Comparison of ENCODE assay signal across 10 cellular contexts in genomic region chr18:2979027-2979570, GRCh38. TPM values are rescaled to one million over a fixed set of nuclear protein-coding genes. Genes with fewer than 3 reads are reported as not detected.
DNase-seq lines count a peak whose midpoint lies in the region; ATAC-seq, FAIRE-seq and TF ChIP-seq lines count a peak whose summit lies in the region.
"Had no signal": no experiment of that assay in that cellular context is flagged by ENCODE, and none has a peak within 500 bp of the region (broad histone marks: within the 10 kb centered on the region; RNA-seq: fewer than 3 reads in every experiment).

No MANE protein-coding gene starts in this region.

- no peak for TF ChIP-seq EP300 in transverse colon (IDR thresholded peaks at IDR 0.05; ENCODE audit: low read depth)

- H3K9me3 ChIP-seq in adipocyte (ENCODE audit: control insufficient read depth, low read length): no peaks in the 10 kb centered on the region
- H3K9me3 ChIP-seq in right lobe of liver: no peaks in the 10 kb centered on the region
- H3K9me3 ChIP-seq in transverse colon: no peaks in the 10 kb centered on the region

- peaks cover 61% of the 10 kb centered on the region for H3K4me1 ChIP-seq in adipocyte (ENCODE audit: control insufficient read depth, insufficient read depth, low read length)
- H3K4me1 ChIP-seq in right lobe of liver: peaks cover 0 to 62% (median 18%) of the 10 kb centered on the region in 4 donors
- peaks cover 35 to 83% (median 63%) of the 10 kb centered on the region in 4 donors for H3K4me1 ChIP-seq in transverse colon

- peak overlapping the region; percentile 80 for H3K4me3 Mint-ChIP-seq in activated naive CD4-positive, alpha-beta T cell treated with anti-CD3 and anti-CD28 coated beads, Interleukin-2, amount 50 U/mL, for 24 hours
- no peak overlapping the region for H3K4me3 Mint-ChIP-seq in glutamatergic neuron (ENCODE audit: unreplicated experiment)

- FAIRE-seq in D721Med (lab: Jason Lieb, UNC): no peak
- FAIRE-seq: endometrium had no signal

- H3K27me3 Mint-ChIP-seq in activated naive CD4-positive, alpha-beta T cell treated with anti-CD3 and anti-CD28 coated beads, Interleukin-2, amount 50 U/mL, for 24 hours: no peaks in the 10 kb centered on the region
- no peaks in the 10 kb centered on the region for H3K27me3 Mint-ChIP-seq in glutamatergic neuron (ENCODE audit: unreplicated experiment)

- H3K36me3 Mint-ChIP-seq in activated naive CD4-positive, alpha-beta T cell treated with anti-CD3 and anti-CD28 coated beads, Interleukin-2, amount 50 U/mL, for 24 hours: peaks cover 8% of the 10 kb centered on the region
- H3K36me3 Mint-ChIP-seq in glutamatergic neuron (ENCODE audit: unreplicated experiment): no peaks in the 10 kb centered on the region

- H3K27ac Mint-ChIP-seq in activated naive CD4-positive, alpha-beta T cell treated with anti-CD3 and anti-CD28 coated beads, Interleukin-2, amount 50 U/mL, for 24 hours: peak overlapping the region; percentile 97
- H3K27ac Mint-ChIP-seq in glutamatergic neuron (ENCODE audit: unreplicated experiment): no peak overlapping the region

- H3K4me1 Mint-ChIP-seq in activated naive CD4-positive, alpha-beta T cell treated with anti-CD3 and anti-CD28 coated beads, Interleukin-2, amount 50 U/mL, for 24 hours: peaks cover 91% of the 10 kb centered on the region
- peaks cover 5% of the 10 kb centered on the region for H3K4me1 Mint-ChIP-seq in glutamatergic neuron (ENCODE audit: low read depth, unreplicated experiment)

- WGBS in right lobe of liver (ENCODE audit: insufficient coverage, low coverage, low lambda C conversion rate, missing lambda C conversion rate): 15% methylated on average over 3 of the region's 3 CpGs
- 63 to 77% methylated on average over 1 to 3 of the region's 3 CpGs for WGBS in transverse colon (ENCODE audit: low coverage in 1 of 2), 2 donors

- H3K4me3 ChIP-seq in adipocyte (ENCODE audit: low read length) (peak overlapping the region; percentile 69), right lobe of liver (peak overlapping the region in 1 of 3 donors; percentile 50), transverse colon (no peak overlapping the region)

- no peaks in the 10 kb centered on the region for H3K9me3 Mint-ChIP-seq in activated naive CD4-positive, alpha-beta T cell treated with anti-CD3 and anti-CD28 coated beads, Interleukin-2, amount 50 U/mL, for 24 hours
- H3K9me3 Mint-ChIP-seq in glutamatergic neuron (ENCODE audit: unreplicated experiment): no peaks in the 10 kb centered on the region

- in situ Hi-C loops in transverse colon (cut with MboI; ENCODE audit: low pct_ligation_motif_present in 1 of 4, low pct_unique_long_range_greater_than_20kb in 1 of 4, low sequenced_read_pairs in 3 of 4): no loop called here

- TF ChIP-seq CTCF in right lobe of liver (IDR thresholded peaks at IDR 0.05) (no peak), transverse colon (IDR thresholded peaks at IDR 0.05) (no peak), D721Med (IDR thresholded peaks at IDR 0.05; ENCODE audit: insufficient read depth, missing control alignments) (no peak), glutamatergic neuron (IDR thresholded peaks at IDR 0.05; ENCODE audit: partially characterized antibody, unreplicated experiment) (no peak)

- intact Hi-C loops in right lobe of liver (cut with DNase I) (no loop called here), transverse colon (cut with DNase I; ENCODE audit: low total_unique reads) (no loop called here)

- H3K27me3 ChIP-seq in adipocyte (replicated peaks; ENCODE audit: control insufficient read depth, insufficient read depth, low read length) (no peaks in the 10 kb centered on the region), right lobe of liver (no peaks in the 10 kb centered on the region), transverse colon (no peaks in the 10 kb centered on the region)

- DNase-seq in activated naive CD4-positive, alpha-beta T cell treated with Interleukin-2 at 50 U/mL for 16 hours: no peak
- DNase-seq in adipocyte (ENCODE audit: low read depth) (no peak), right lobe of liver (no peak), transverse colon (no peak), D721Med (ENCODE audit: insufficient read length, low spot score) (no peak), glutamatergic neuron (no peak)

- peak; percentile 1 to 35 (median 1) for ATAC-seq in right lobe of liver
- no peak for ATAC-seq in HG03159 (IDR thresholded peaks at IDR 0.05; ENCODE audit: unreplicated experiment)

- H3K27ac ChIP-seq in right lobe of liver: peak overlapping the region; percentile 84 to 95 (median 94)
- H3K27ac ChIP-seq in transverse colon: peak overlapping the region; percentile 68 to 87 (median 78)
- H3K27ac ChIP-seq: C4-2B had no signal

- H3K9ac ChIP-seq in adipocyte (ENCODE audit: low read length): no peak overlapping the region

- TF ChIP-seq POLR2A in right lobe of liver (IDR thresholded peaks at IDR 0.05): no peak
- no peak for TF ChIP-seq POLR2A in transverse colon (IDR thresholded peaks at IDR 0.05)

- H3K36me3 ChIP-seq in adipocyte (ENCODE audit: control insufficient read depth, insufficient read depth, low read length, severe bottlenecking) (no peaks in the 10 kb centered on the region), right lobe of liver (peaks cover 0 to 8% (median 0%) of the 10 kb centered on the region in 4 donors), transverse colon (no peaks in the 10 kb centered on the region)

RNA-seq across cellular contexts. Expression of gene LPIN2, which starts 33.8 kb away (rescaled TPM):
- total RNA-seq in right lobe of liver (100 to 1,000 TPM in 5 of 6 experiments, 10 to 100 TPM in 1; 64.9 to 175 (median 150) TPM), transverse colon (100 to 1,000 TPM in 1 of 4 donors, 10 to 100 TPM in 3; 11.1 to 151 (median 87.0) TPM), glutamatergic neuron (ENCODE audit: unreplicated experiment) (7.6 TPM)
